1 cellular context compared by ENCODE assay signal in the genomic region with DNA sequence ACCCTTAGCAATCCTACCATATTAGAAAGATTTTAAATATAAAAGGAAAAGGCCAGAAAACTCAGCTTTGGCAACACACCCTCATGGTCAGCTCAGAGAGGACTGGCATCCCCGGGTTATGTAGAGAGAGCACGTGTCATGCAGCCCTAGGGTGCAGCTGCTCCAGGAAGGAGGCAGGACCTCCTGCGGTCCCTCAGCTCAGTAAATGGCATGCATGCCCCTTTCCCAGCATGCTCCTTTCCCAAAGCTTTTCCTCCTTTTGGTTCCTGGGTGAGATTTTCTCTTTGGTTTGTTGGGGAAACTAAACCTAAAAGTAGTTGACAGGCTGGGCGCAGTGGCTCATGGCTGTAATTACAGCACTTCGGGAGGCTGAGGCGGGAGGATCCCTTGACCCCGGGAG.
TF ChIP-seq lines count a peak whose summit lies in the region.

No MANE protein-coding gene starts in this region.

TF ChIP-seq in IMR-90, 13 proteins besides CTCF, POLR2A, EP300 and RAD21 (continued from another document):
- no peak for TF ChIP-seq ELK1 (IDR thresholded peaks at IDR 0.05; ENCODE audit: borderline replicate concordance, low read depth, low read length)
- no peak for TF ChIP-seq MAFK (IDR thresholded peaks at IDR 0.05; ENCODE audit: low read depth, low read length)
- TF ChIP-seq RCOR1 (IDR thresholded peaks at IDR 0.05; ENCODE audit: insufficient replicate concordance, low read length), result no peak
- no peak for TF ChIP-seq CEBPB (IDR thresholded peaks at IDR 0.05; ENCODE audit: low read depth, low read length)
